In the genomic region with DNA sequence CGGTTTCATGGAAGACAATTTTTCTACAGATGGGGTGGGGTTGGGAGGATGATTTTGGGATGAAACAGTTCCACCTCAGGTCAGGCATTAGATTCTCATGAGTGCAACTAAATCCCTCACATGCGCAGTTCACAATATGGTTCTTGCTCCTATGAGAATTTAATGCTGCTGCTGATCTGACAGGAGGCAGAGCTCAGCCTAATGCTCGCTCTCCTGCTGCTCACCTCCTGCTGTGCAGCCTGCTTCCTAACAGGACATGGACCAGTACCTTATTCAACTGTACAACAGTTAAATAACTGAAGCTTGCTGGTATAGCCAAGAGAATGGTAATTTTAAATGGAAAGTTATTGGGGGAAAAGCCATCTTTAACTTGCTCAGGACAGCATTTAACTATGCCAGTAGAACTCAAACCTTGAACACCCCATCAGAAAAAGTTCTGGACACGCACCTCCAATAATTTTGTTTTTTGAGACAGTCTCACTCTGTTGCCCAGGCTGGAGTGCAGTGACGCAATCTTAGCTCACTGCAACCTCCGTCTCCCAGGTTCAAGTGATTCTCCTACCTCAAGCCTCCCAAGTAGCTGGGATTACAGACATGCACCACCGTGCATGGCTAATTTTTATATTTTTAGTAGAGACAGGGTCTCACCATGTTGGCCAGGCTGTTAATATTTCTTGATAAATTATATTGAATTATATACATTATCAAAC, we compare ENCODE assay signal across 23 cellular contexts. TPM values are rescaled to one million over a fixed set of nuclear protein-coding genes. Genes with fewer than 3 reads are reported as not detected.
DNase-seq lines count a peak whose midpoint lies in the region; ATAC-seq, FAIRE-seq and TF ChIP-seq lines count a peak whose summit lies in the region.
"Had no signal": no experiment of that assay in that cellular context is flagged by ENCODE, and none has a peak within 500 bp of the region (broad histone marks: within the 10 kb centered on the region; RNA-seq: fewer than 3 reads in every experiment).

No MANE protein-coding gene starts in this region.

- WGBS in A549 (ENCODE audit: missing lambda C conversion rate): 90% methylated on average over 7 of the region's 7 CpGs
- 80 to 85% (median 85%) methylated on average over 7 of the region's 7 CpGs for WGBS in psoas muscle, 3 donors

- H3K4me3 Mint-ChIP-seq in Caco-2 (ENCODE audit: unreplicated experiment): no peak overlapping the region
- H3K4me3 Mint-ChIP-seq in nephron progenitor cell: no peak overlapping the region
- H3K4me3 Mint-ChIP-seq: stimulated activated memory B cell treated with anti-CD40 and anti-IgM and Interleukin-4, amounts not matched to agents 10 μg/mL and 1 μg/mL and 100 μg/mL, for 72 hours had no signal

- H3K36me3 Mint-ChIP-seq in Caco-2 (ENCODE audit: insufficient read depth, unreplicated experiment) (peaks cover 71% of the 10 kb centered on the region), nephron progenitor cell (ENCODE audit: low read depth) (peaks cover 26% of the 10 kb centered on the region)

- TF ChIP-seq RAD21 in A549 (conservative IDR thresholded peaks at IDR 0.05 in 1 of 2, IDR thresholded peaks at IDR 0.05 in 1 of 2): no peak

- H3K4me1 Mint-ChIP-seq in Caco-2 (ENCODE audit: low read depth, unreplicated experiment) (no peaks in the 10 kb centered on the region), nephron progenitor cell (peaks cover 7% of the 10 kb centered on the region)

- TF ChIP-seq CTCF in A549 (IDR thresholded peaks at IDR 0.05): no peak
- no peak for TF ChIP-seq CTCF in Caco-2 (IDR thresholded peaks at IDR 0.05; ENCODE audit: insufficient read depth in 1 of 2, low read depth in 1 of 2, low read length in 1 of 2, severe bottlenecking in 1 of 2, unreplicated experiment in 1 of 2)
- TF ChIP-seq CTCF in WERI-Rb-1 (IDR thresholded peaks at IDR 0.05; ENCODE audit: low read depth, low read length): no peak
- no peak for TF ChIP-seq CTCF in nephron progenitor cell (IDR thresholded peaks at IDR 0.05)
- no peak for TF ChIP-seq CTCF in psoas muscle (IDR thresholded peaks at IDR 0.05)

- H3K27ac Mint-ChIP-seq in Caco-2 (ENCODE audit: unreplicated experiment) (peak overlapping the region; percentile 26), nephron progenitor cell (peak overlapping the region; percentile 98)
- H3K27ac Mint-ChIP-seq: stimulated activated memory B cell treated with anti-CD40 and anti-IgM and Interleukin-4, amounts not matched to agents 10 μg/mL and 1 μg/mL and 100 μg/mL, for 72 hours had no signal

- intact Hi-C loops in Caco-2 (cut with micrococcal nuclease; ENCODE audit: unreplicated experiment) (loop anchor here (5.0 to 10.0 kb wide), 2 partner anchors 300 to 318 kb away; no protein-coding TSS in a partner anchor), psoas muscle (cut with DNase I) (no loop called here)

- H3K4me3 ChIP-seq in A549: no peak overlapping the region
- H3K4me3 ChIP-seq in Caco-2 (ENCODE audit: low read depth, low read length): no peak overlapping the region
- no peak overlapping the region for H3K4me3 ChIP-seq in WERI-Rb-1 (ENCODE audit: low read depth, low read length)
- no peak overlapping the region for H3K4me3 ChIP-seq in psoas muscle
- H3K4me3 ChIP-seq: body of pancreas, testis had no signal

- H3K4me2 ChIP-seq in A549: no peak overlapping the region

- BruUV-seq in Caco-2 (replicated peaks; lab: Mats Ljungman, UMichigan): no TSS peak

- H3K9me3 ChIP-seq in A549 (no peaks in the 10 kb centered on the region), Caco-2 (no peaks in the 10 kb centered on the region), WERI-Rb-1 (ENCODE audit: severe bottlenecking) (no peaks in the 10 kb centered on the region), psoas muscle (no peaks in the 10 kb centered on the region)
- H3K9me3 ChIP-seq: body of pancreas, testis had no signal

- CTCF ChIA-PET in A549 (lab: Yijun Ruan, JAX) (interaction anchor here (0.7 to 1.1 kb wide), 3 partner anchors 14 to 21 kb away, joined by 3 read pairs; no protein-coding TSS in a partner anchor), Caco-2 (lab: Charles Lee) (no interaction called here)

- H3K27ac ChIP-seq in A549: no peak overlapping the region
- no peak overlapping the region for H3K27ac ChIP-seq in WERI-Rb-1
- no peak overlapping the region for H3K27ac ChIP-seq in psoas muscle
- H3K27ac ChIP-seq: body of pancreas, testis had no signal

- H3K27me3 ChIP-seq in Caco-2 (replicated peaks; ENCODE audit: control insufficient read depth, insufficient read depth, low read length): no peaks in the 10 kb centered on the region
- no peaks in the 10 kb centered on the region for H3K27me3 ChIP-seq in WERI-Rb-1 (ENCODE audit: insufficient read depth, low read depth, severe bottlenecking)
- H3K27me3 ChIP-seq in psoas muscle (ENCODE audit: insufficient read depth in 3 of 3, low read length in 2 of 3): no peaks in the 10 kb centered on the region
- H3K27me3 ChIP-seq: body of pancreas, testis had no signal

- H3K9me3 Mint-ChIP-seq in Caco-2 (ENCODE audit: unreplicated experiment) (no peaks in the 10 kb centered on the region), nephron progenitor cell (no peaks in the 10 kb centered on the region)
- H3K9me3 Mint-ChIP-seq: CD4-positive, alpha-beta memory T cell; stimulated activated memory B cell treated with anti-CD40 and anti-IgM and Interleukin-4, amounts not matched to agents 10 μg/mL and 1 μg/mL and 100 μg/mL, for 72 hours had no signal

- ATAC-seq in A549 (no peak; a peak in 1 of 6 replicates), HG03175 (IDR thresholded peaks at IDR 0.05; ENCODE audit: unreplicated experiment) (no peak), psoas muscle (no peak)
- ATAC-seq: stimulated activated memory B cell treated with anti-CD40 and anti-IgM and Interleukin-4, amounts not matched to agents 10 μg/mL and 1 μg/mL and 100 μg/mL, for 72 hours had no signal

- POLR2A ChIA-PET in A549 (lab: Yijun Ruan, JAX) (no interaction called here), Caco-2 (lab: Charles Lee) (interaction anchor here (0.6 kb wide), 1 partner anchor 147 kb away, joined by 3 read pairs; a partner anchor contains a TSS)

- TF ChIP-seq POLR2A in A549 (IDR thresholded peaks at IDR 0.05; ENCODE audit: low read length): no peak

- FAIRE-seq in A549 (lab: Jason Lieb, UNC): no peak
- FAIRE-seq: GM18507, H54 had no signal

- no peaks in the 10 kb centered on the region for H3K27me3 Mint-ChIP-seq in Caco-2 (ENCODE audit: insufficient read depth, unreplicated experiment)
- peaks cover 3% of the 10 kb centered on the region for H3K27me3 Mint-ChIP-seq in nephron progenitor cell (ENCODE audit: low read depth, poor library complexity)
- H3K27me3 Mint-ChIP-seq: CD4-positive, alpha-beta memory T cell; stimulated activated memory B cell treated with anti-CD40 and anti-IgM and Interleukin-4, amounts not matched to agents 10 μg/mL and 1 μg/mL and 100 μg/mL, for 72 hours had no signal

- H3K36me3 ChIP-seq in Caco-2 (ENCODE audit: control insufficient read depth, insufficient read depth, low read length) (peaks cover 2% of the 10 kb centered on the region; the same call in 1 of the 2 replicates), WERI-Rb-1 (peaks cover 12% of the 10 kb centered on the region), psoas muscle (ENCODE audit: insufficient read depth in 1 of 2, low read depth in 1 of 2) (peaks cover 8 to 25% of the 10 kb centered on the region in 2 donors)

- DNase-seq in A549 (ENCODE audit: low read depth in 1 of 2, low spot score in 1 of 2): no peak
- DNase-seq in Caco-2: no peak
- peak; percentile 62 for DNase-seq in WERI-Rb-1
- no peak for DNase-seq in nephron progenitor cell
- no peak for DNase-seq in NCI-H1417 treated with DMSO at 0.1 percent for 48 hours (lab: John Stamatoyannopoulos, UW)
- no peak for DNase-seq in psoas muscle
- DNase-seq: activated CD4-positive, alpha-beta T cell treated with anti-CD3 and anti-CD28 coated beads, Interleukin-2, amount 50 U/mL, for 4 hours; activated effector memory CD4-positive, alpha-beta T cell treated with Interleukin-2 at 50 U/mL for 16 hours; body of pancreas; CD4-positive, alpha-beta memory T cell; effector CD4-positive, alpha-beta T cell; foreskin melanocyte; GF-D8; Kasumi-1; left colon; mesendoderm; NCI-H187; NCI-H526; testis had no signal

- TF ChIP-seq EP300 in A549 (IDR thresholded peaks at IDR 0.05): no peak

- H3K4me1 ChIP-seq in A549 (no peaks in the 10 kb centered on the region), Caco-2 (no peaks in the 10 kb centered on the region), psoas muscle (no peaks in the 10 kb centered on the region)

TF ChIP-seq in A549, 52 proteins besides CTCF, POLR2A, EP300 and RAD21:
- TF ChIP-seq CEBPB (IDR thresholded peaks at IDR 0.05): peak in 1 of 2 experiments; percentile 36; a peak in 2 of 4 replicates
- no peak for TF ChIP-seq NFE2L2 (conservative IDR thresholded peaks at IDR 0.05; ENCODE audit: low read length)
- TF ChIP-seq, protein P1, sequence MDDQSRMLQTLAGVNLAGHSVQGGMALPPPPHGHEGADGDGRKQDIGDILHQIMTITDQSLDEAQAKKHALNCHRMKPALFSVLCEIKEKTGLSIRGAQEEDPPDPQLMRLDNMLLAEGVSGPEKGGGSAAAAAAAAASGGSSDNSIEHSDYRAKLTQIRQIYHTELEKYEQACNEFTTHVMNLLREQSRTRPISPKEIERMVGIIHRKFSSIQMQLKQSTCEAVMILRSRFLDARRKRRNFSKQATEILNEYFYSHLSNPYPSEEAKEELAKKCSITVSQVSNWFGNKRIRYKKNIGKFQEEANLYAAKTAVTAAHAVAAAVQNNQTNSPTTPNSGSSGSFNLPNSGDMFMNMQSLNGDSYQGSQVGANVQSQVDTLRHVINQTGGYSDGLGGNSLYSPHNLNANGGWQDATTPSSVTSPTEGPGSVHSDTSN (IDR thresholded peaks at IDR 0.05): 0 out of 2 replicates have a peak, but pooled peaks have one; percentile 19
TF ChIP-seq in A549: peak in this region for 2.

RNA-seq across cellular contexts. Expression of a gene that starts 27.7 kb away (rescaled TPM):
- polyA plus RNA-seq in A549 (2011; rRNA removed): 25.9 and 30.1 TPM in 2 replicates
- polyA plus RNA-seq in A549 (2012; cell fraction: cytosol; rRNA removed): 5.9 and 6.5 TPM in 2 replicates
- polyA plus RNA-seq in A549 (2012; cell fraction: nucleus; rRNA removed): 10.1 and 14.5 TPM in 2 replicates
- polyA plus RNA-seq in A549 (2017; fragmentation: RNase III; extraction: RNeasy Plus Mini Kit Qiagen cat#74134 plus additional on column Dnase treatment): 28.6 to 35.0 TPM (median 33.4 TPM) in 3 replicates
- 48.0 and 52.9 TPM in 2 replicates for polyA minus RNA-seq in A549 (2011; rRNA and poly(A)+ RNA removed)
- total RNA-seq in Caco-2 (2022): 164 and 167 TPM in 2 replicates
- total RNA-seq in psoas muscle: 10 to 100 TPM in 1 of 4 donors, 1 to 10 TPM in 3; 4.7 to 11.7 (median 7.1) TPM
- 1 to 10 TPM; 2.9 to 8.1 (median 4.8) TPM for polyA plus RNA-seq in psoas muscle

Comparison
In these comparisons a context has a peak if more than half of its experiments do, and no peak if none do; other contexts are left out.
1. RNA of a gene that starts 27.7 kb away (total RNA-seq): 164 to 167 TPM in Caco-2; 4.7 to 11.7 TPM in psoas muscle; every median in the first group is over 10 times any median in the second.